In the genomic region with DNA sequence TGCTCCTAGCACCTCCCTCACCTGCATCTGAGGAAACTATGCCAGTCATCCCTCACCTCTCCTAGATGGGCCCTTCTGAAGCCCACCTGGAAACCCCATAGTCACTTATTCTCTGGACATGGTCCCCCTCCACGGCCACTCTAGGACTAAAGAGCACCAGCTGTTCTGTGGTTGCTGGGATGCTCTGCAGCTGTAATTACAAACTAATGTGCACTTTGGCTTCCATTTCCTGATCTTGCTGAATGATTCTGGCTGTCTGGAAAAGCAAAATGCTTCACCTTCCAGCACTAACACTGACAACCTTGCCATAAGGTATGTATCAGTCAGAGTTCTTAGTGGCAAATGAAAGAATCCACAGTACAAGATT, we compare ENCODE assay signal across 15 cellular contexts. TPM values are rescaled to one million over a fixed set of nuclear protein-coding genes. Genes with fewer than 3 reads are reported as not detected.
DNase-seq lines count a peak whose midpoint lies in the region; ATAC-seq, FAIRE-seq and TF ChIP-seq lines count a peak whose summit lies in the region.
"Had no signal": no experiment of that assay in that cellular context is flagged by ENCODE, and none has a peak within 500 bp of the region (broad histone marks: within the 10 kb centered on the region; RNA-seq: fewer than 3 reads in every experiment).

No MANE protein-coding gene starts in this region.

- no peaks in the 10 kb centered on the region for H3K79me2 ChIP-seq in GM12878 (ENCODE audit: control insufficient read depth, insufficient read depth, low read length)
- no peaks in the 10 kb centered on the region for H3K79me2 ChIP-seq in hepatocyte

- RAD21 ChIA-PET in GM12878 (lab: Charles Lee; ENCODE audit: unreplicated experiment) = interaction anchor here (1.1 kb wide), 1 partner anchor 9 kb away, joined by 3 read pairs; no protein-coding TSS in a partner anchor

- DNase-seq in EH (ENCODE audit: low read depth) (peak; percentile 36), GM12878 (ENCODE audit: low read depth, low spot score) (no peak), hepatocyte (ENCODE audit: low spot score) (no peak)
- DNase-seq in activated CD4-positive, alpha-beta T cell treated with anti-CD3 and anti-CD28 coated beads for 1 hour = no peak
- DNase-seq: activated B cell treated with CpG ODN at 0.5 μM for 24 hours; activated naive CD8-positive, alpha-beta T cell treated with anti-CD3 and anti-CD28 coated beads, Interleukin-2, amount 50 U/mL, for 24 hours; NCI-H1694 treated with DMSO at 0.1 percent for 48 hours; RPMI8226 had no signal

- no peaks in the 10 kb centered on the region for H3K36me3 ChIP-seq in GM12878 (ENCODE audit: control insufficient read depth in 2 of 2, insufficient read depth in 2 of 2, low read length in 1 of 2)
- no peaks in the 10 kb centered on the region for H3K36me3 ChIP-seq in hepatocyte (replicated peaks; ENCODE audit: insufficient read depth, low read depth)
- H3K36me3 ChIP-seq: HAP-1 had no signal

- no peak overlapping the region for H3K9ac ChIP-seq in GM12878 (ENCODE audit: control insufficient read depth, insufficient read depth, low read length)

- ATAC-seq in GM12878 (no peak), HG02759 (IDR thresholded peaks at IDR 0.05; ENCODE audit: unreplicated experiment) (no peak), HG03460 (IDR thresholded peaks at IDR 0.05; ENCODE audit: unreplicated experiment) (no peak), GM18502 (IDR thresholded peaks at IDR 0.05; ENCODE audit: poor library complexity, unreplicated experiment) (no peak)
- ATAC-seq: activated naive CD8-positive, alpha-beta T cell treated with anti-CD3 and anti-CD28 coated beads, Interleukin-2, amount 50 U/mL, for 24 hours had no signal

- intact Hi-C loops in GM12878 (cut with micrococcal nuclease; ENCODE audit: unreplicated experiment) = no loop called here

- BruUV-seq in GM12878 (replicated peaks; lab: Mats Ljungman, UMichigan) = no TSS peak

- TF ChIP-seq RAD21 in GM12878 (IDR thresholded peaks at IDR 0.05; ENCODE audit: insufficient read depth, low read depth, low read length) = no peak

- H3K27ac ChIP-seq in GM12878 (ENCODE audit: control insufficient read depth, insufficient read depth) (no peak overlapping the region), hepatocyte (peak overlapping the region; percentile 81), skin epidermis (peak overlapping the region in 11 of 21 experiments; percentile 20 to 81 (median 44))
- H3K27ac ChIP-seq: HL-60 had no signal

- H4K20me1 ChIP-seq in GM12878 (ENCODE audit: control insufficient read depth, insufficient read depth) (no peaks in the 10 kb centered on the region), hepatocyte (ENCODE audit: insufficient read depth, poor library complexity, severe bottlenecking) (no peaks in the 10 kb centered on the region)

- 0% methylated on average over 1 of the region's 1 CpG for WGBS in GM12878 (ENCODE audit: insufficient coverage, insufficient replicate concordance, low lambda C conversion rate, missing lambda C conversion rate)
- 50% methylated on average over 1 of the region's 1 CpG for WGBS in hepatocyte (ENCODE audit: low lambda C conversion rate, missing lambda C conversion rate)

- H3K9me2 ChIP-seq in hepatocyte (replicated peaks; ENCODE audit: insufficient read depth) = no peaks in the 10 kb centered on the region

- no peak for TF ChIP-seq CTCF in GM12878 (IDR thresholded peaks at IDR 0.05 in 2 of 3, conservative IDR thresholded peaks at IDR 0.05 in 1 of 3; ENCODE audit: control insufficient read depth in 2 of 3, extremely low read depth in 1 of 3, insufficient read depth in 1 of 3, low read depth in 3 of 3, low read length in 3 of 3)
- no peak for TF ChIP-seq CTCF in hepatocyte (IDR thresholded peaks at IDR 0.05; ENCODE audit: poor library complexity)

- SMC1A ChIA-PET in GM12878 (lab: Charles Lee; ENCODE audit: uncharacterized antibody, unreplicated experiment) = interaction anchor here (1.3 to 1.4 kb wide), 2 partner anchors 25 to 31 kb away, joined by 3 to 5 read pairs; no protein-coding TSS in a partner anchor

- no peak overlapping the region for H3K4me3 ChIP-seq in GM12878
- no peak overlapping the region for H3K4me3 ChIP-seq in hepatocyte
- H3K4me3 ChIP-seq in skin epidermis = no peak overlapping the region
- H3K4me3 ChIP-seq: HAP-1 had no signal

- H2AFZ ChIP-seq in GM12878 (ENCODE audit: control insufficient read depth, low read depth, low read length) (no peak overlapping the region), hepatocyte (no peak overlapping the region)

- H3K4me2 ChIP-seq in GM12878 (ENCODE audit: control insufficient read depth, insufficient read depth) = no peak overlapping the region
- no peak overlapping the region for H3K4me2 ChIP-seq in hepatocyte

- H3K4me1 ChIP-seq in GM12878 (ENCODE audit: control insufficient read depth, insufficient read depth, low read length) (peaks cover 23% of the 10 kb centered on the region), hepatocyte (ENCODE audit: insufficient read depth) (peaks cover 15% of the 10 kb centered on the region)
- H3K4me1 ChIP-seq: HAP-1 had no signal

- POLR2A ChIA-PET in GM12878 (lab: Charles Lee) = no interaction called here

- FAIRE-seq in GM12878 (lab: Jason Lieb, UNC) = no peak
- FAIRE-seq: D721Med had no signal

- TF ChIP-seq POLR2A in GM12878 (IDR thresholded peaks at IDR 0.05; ENCODE audit: low read depth, low read length) = no peak

- no peak for TF ChIP-seq EP300 in GM12878 (IDR thresholded peaks at IDR 0.05; ENCODE audit: borderline replicate concordance in 1 of 2, control insufficient read depth in 1 of 2, low read depth in 2 of 2, low read length in 2 of 2)

- H3K27me3 ChIP-seq in GM12878 (replicated peaks in 1 of 2; ENCODE audit: control insufficient read depth in 2 of 2, insufficient read depth in 2 of 2, low read length in 1 of 2) (no peaks in the 10 kb centered on the region), hepatocyte (no peaks in the 10 kb centered on the region)

- CTCF ChIA-PET in GM12878 (lab: Yijun Ruan, JAX) = no interaction called here

- H3K9me3 ChIP-seq in GM12878 (replicated peaks; ENCODE audit: control insufficient read depth, insufficient read depth, low read length) = no peaks in the 10 kb centered on the region
- no peaks in the 10 kb centered on the region for H3K9me3 ChIP-seq in hepatocyte (ENCODE audit: low read depth)
- H3K9me3 ChIP-seq: HAP-1 had no signal

- in situ Hi-C loops in GM12878 (cut with MboI) = loop anchor here (10.0 kb wide), 1 partner anchor 87 kb away; a partner anchor contains a TSS

TF ChIP-seq in GM12878, 131 proteins besides CTCF, POLR2A, EP300 and RAD21:
- 0 out of 2 replicates have a peak, but pooled peaks have one; percentile 5 for TF ChIP-seq RUNX3 (IDR thresholded peaks at IDR 0.05; ENCODE audit: low read length)
- TF ChIP-seq, protein P1, sequence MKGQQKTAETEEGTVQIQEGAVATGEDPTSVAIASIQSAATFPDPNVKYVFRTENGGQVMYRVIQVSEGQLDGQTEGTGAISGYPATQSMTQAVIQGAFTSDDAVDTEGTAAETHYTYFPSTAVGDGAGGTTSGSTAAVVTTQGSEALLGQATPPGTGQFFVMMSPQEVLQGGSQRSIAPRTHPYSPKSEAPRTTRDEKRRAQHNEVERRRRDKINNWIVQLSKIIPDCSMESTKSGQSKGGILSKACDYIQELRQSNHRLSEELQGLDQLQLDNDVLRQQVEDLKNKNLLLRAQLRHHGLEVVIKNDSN (IDR thresholded peaks at IDR 0.05; ENCODE audit: borderline replicate concordance, extremely low read length, insufficient read depth, low read depth, low read length) = no peak

RNA-seq across cellular contexts. Expression of a gene that starts 48.7 kb away (rescaled TPM):
- total RNA-seq in GM12878 (2013; cell fraction: nucleolus; rRNA removed) = 10.3 and 11.9 TPM in 2 replicates
- total RNA-seq in GM12878 (2014; rRNA removed) = 13.0 and 13.2 TPM in 2 replicates
- 5.7 and 6.7 TPM in 2 replicates for total RNA-seq in GM12878 (2014; rRNA removed; fragmentation: Illumina TruSeq; extraction: Trizol)
- 8.2 and 11.0 TPM in 2 replicates for total RNA-seq in GM12878 (2021)
- 2.2 TPM for polyA plus RNA-seq in GM12878 (2011; ENCODE audit: low read depth)
- polyA plus RNA-seq in GM12878 (2011; rRNA removed) = 2.1 and 4.4 TPM in 2 replicates
- polyA plus RNA-seq in GM12878 (2011; cell fraction: cytosol; rRNA removed) = 5.4 and 6.3 TPM in 2 replicates
- 7.8 and 9.7 TPM in 2 replicates for polyA plus RNA-seq in GM12878 (2011; cell fraction: nucleus; rRNA removed)
- 2.8 and 3.7 TPM in 2 replicates for polyA plus RNA-seq in GM12878 (2012)
- polyA plus RNA-seq in GM12878 (2014; fragmentation: Illumina TruSeq; extraction: Trizol) = 3.4 and 5.7 TPM in 2 replicates
- polyA plus RNA-seq in GM12878 (2014; fragmentation: Nextera tagmentation; extraction: Ambion mirVana) = 1 to 10 TPM in 1 of 2 experiments, under 1 TPM in 1; 0.90 to 2.5 TPM
- 7.3 and 13.3 TPM in 2 replicates for polyA plus RNA-seq in GM12878 (2014; rRNA removed)
- polyA plus RNA-seq in GM12878 (2016; fragmentation: Nextera tagmentation; extraction: Ambion mirVana) = 1 to 10 TPM; 8.2 to 10.0 TPM
- polyA minus RNA-seq in GM12878 (2011; rRNA and poly(A)+ RNA removed) = 6.6 and 8.9 TPM in 2 replicates
- 2.4 and 3.8 TPM in 2 replicates for polyA minus RNA-seq in GM12878 (2011; cell fraction: cytosol; rRNA and poly(A)+ RNA removed)
- polyA minus RNA-seq in GM12878 (2011; cell fraction: nucleus; rRNA and poly(A)+ RNA removed) = 4.5 and 9.2 TPM in 2 replicates
- total RNA-seq in hepatocyte = 12.9 and 14.2 TPM in 2 replicates
- 12.7 and 14.3 TPM in 2 replicates for polyA plus RNA-seq in hepatocyte
